35 cellular contexts compared by ENCODE assay signal in genomic region chr10:20040012-20040411, GRCh38.
A peak's percentile ranks its signal among the peaks of the same experiment; 100 is the strongest.
DNase-seq lines count a peak whose midpoint lies in the region; FAIRE-seq and TF ChIP-seq lines count a peak whose summit lies in the region.
"Had no signal": no experiment of that assay in that cellular context is flagged by ENCODE, and none has a peak within 500 bp of the region (broad histone marks: within the 10 kb centered on the region; RNA-seq: fewer than 3 reads in every experiment).

No MANE protein-coding gene starts in this region.

- H3K4me1 ChIP-seq in A673 (ENCODE audit: insufficient read depth, low read length, poor library complexity, severe bottlenecking): peaks cover 19% of the 10 kb centered on the region
- H3K4me1 ChIP-seq: A549, left lung, SJSA1, uterus had no signal

- DNase-seq in A673 (ENCODE audit: low spot score) (peak; percentile 20), NCI-H226 (peak; percentile 69), fibroblast of mammary gland (ENCODE audit: low read depth) (peak; percentile 16), left kidney (ENCODE audit: low read depth, low spot score) (peak; percentile 7), NCI-H446 (lab: John Stamatoyannopoulos, UW) (no peak), cerebellar cortex (ENCODE audit: low spot score) (no peak), HTR-8/SVneo (ENCODE audit: insufficient read length, low spot score) (no peak), NCI-H1436 (lab: John Stamatoyannopoulos, UW) (no peak)
- DNase-seq: activated CD4-positive, alpha-beta T cell treated with anti-CD3 and anti-CD28 coated beads for 4 hours; activated T-cell treated with anti-CD3 and anti-CD28 coated beads for 4 hours; anterior cingulate cortex; CD8-positive, alpha-beta T cell; effector memory CD8-positive, alpha-beta T cell; foreskin melanocyte; MV-4-11; NCI-H1436 treated with DMSO at 0.1 percent for 48 hours; NCI-H2107; NCI-H446 treated with DMSO at 0.1 percent for 48 hours; NCI-H774; ovary; retina; RPMI8226; small intestine; stimulated activated naive CD4-positive, alpha-beta T cell; T-helper 9 cell had no signal

- no peaks in the 10 kb centered on the region for H3K9me3 ChIP-seq in A673 (ENCODE audit: low read depth, low read length, poor library complexity, severe bottlenecking)
- H3K9me3 ChIP-seq: A549, HAP-1, ovary, uterus had no signal

- intact Hi-C loops in A673 (cut with micrococcal nuclease; ENCODE audit: unreplicated experiment): no loop called here

- CTCF ChIA-PET in A673 (lab: Charles Lee): no interaction called here

- H3K4me3 ChIP-seq in A673 (ENCODE audit: low read depth, low read length, poor library complexity, severe bottlenecking) (no peak overlapping the region), fibroblast of mammary gland (ENCODE audit: control insufficient read depth, low read depth, low read length) (no peak overlapping the region)
- H3K4me3 ChIP-seq: A549, cardiac muscle cell, coronary artery, HAP-1, left lung, ovary, SJSA1, uterus had no signal

- no peak overlapping the region for H3K27ac ChIP-seq in A673 (ENCODE audit: low read depth, low read length, poor library complexity, severe bottlenecking)
- H3K27ac ChIP-seq: A549, cardiac muscle cell, coronary artery, HL-60, left lung, ovary, SJSA1, uterus, VCaP had no signal

- no peak for FAIRE-seq in HTR-8/SVneo (lab: Jason Lieb, UNC)
- FAIRE-seq: A549, GM12891, small intestine had no signal

- POLR2A ChIA-PET in A673 (lab: Charles Lee; ENCODE audit: low non-redundant PET): no interaction called here

- BruUV-seq in A673 (replicated peaks; lab: Mats Ljungman, UMichigan): no TSS peak

- no peaks in the 10 kb centered on the region for H3K27me3 ChIP-seq in A673 (replicated peaks; ENCODE audit: insufficient read depth, low read depth, low read length, poor library complexity)
- H3K27me3 ChIP-seq: cardiac muscle cell, left lung, ovary, SJSA1, uterus had no signal

- no peaks in the 10 kb centered on the region for H3K36me3 ChIP-seq in A673 (ENCODE audit: insufficient read depth, low read length, poor library complexity, severe bottlenecking)
- H3K36me3 ChIP-seq: cardiac muscle cell, HAP-1, left lung, ovary, SJSA1, uterus had no signal

- no peak for TF ChIP-seq CTCF in A673 (conservative IDR thresholded peaks at IDR 0.05; ENCODE audit: low read depth, low read length)
- TF ChIP-seq CTCF in fibroblast of mammary gland (conservative IDR thresholded peaks at IDR 0.05; ENCODE audit: control insufficient read depth, insufficient read depth, low read depth, low read length): no peak

Comparison
In these comparisons a context has a peak if more than half of its experiments do, and no peak if none do; other contexts are left out.
1. DNase-seq: peak in A673 (single experiment), NCI-H226 (single experiment), fibroblast of mammary gland (single experiment) and left kidney (single experiment); none in NCI-H446 (0 of 2), cerebellar cortex (single experiment), HTR-8/SVneo (single experiment) and NCI-H1436 (single experiment).